In genomic region chr1:229254910-229255541, GRCh38 we compare ENCODE assay signal across 8 cellular contexts. TPM values are rescaled to one million over a fixed set of nuclear protein-coding genes. Genes with fewer than 3 reads are reported as not detected.
DNase-seq lines count a peak whose midpoint lies in the region; ATAC-seq and TF ChIP-seq lines count a peak whose summit lies in the region.

No MANE protein-coding gene starts in this region.

- in situ Hi-C loops in G401 (cut with HindIII; ENCODE audit: low sequenced_read_pairs) = loop anchor here (25.0 kb wide), 1 partner anchor 207 kb away; no protein-coding TSS in a partner anchor

- no peaks in the 10 kb centered on the region for H3K36me3 ChIP-seq in A673 (ENCODE audit: insufficient read depth, low read length, poor library complexity, severe bottlenecking)

- peaks cover 7% of the 10 kb centered on the region for H3K4me1 ChIP-seq in A673 (ENCODE audit: insufficient read depth, low read length, poor library complexity, severe bottlenecking)

- CTCF ChIA-PET in A673 (lab: Charles Lee) = interaction anchor here (0.6 to 0.9 kb wide), 5 partner anchors 25 to 1052 kb away, joined by 3 to 5 read pairs (median 4); no protein-coding TSS in a partner anchor

- no peaks in the 10 kb centered on the region for H3K27me3 ChIP-seq in A673 (replicated peaks; ENCODE audit: insufficient read depth, low read depth, low read length, poor library complexity)

- no peak for ATAC-seq in HG03378 (IDR thresholded peaks at IDR 0.05; ENCODE audit: unreplicated experiment)

- DNase-seq in A673 (ENCODE audit: low spot score) (peak; percentile 47), G401 (ENCODE audit: low spot score) (peak; percentile 25), NCI-H774 (lab: John Stamatoyannopoulos, UW) (peak; percentile 44), choroid plexus epithelial cell (ENCODE audit: low read depth) (peak; percentile 54), retinal pigment epithelial cell (ENCODE audit: low read depth) (no peak)
- no peak for DNase-seq in effector CD8-positive, alpha-beta T cell (lab: John Stamatoyannopoulos, UW)
- no peak for DNase-seq in activated effector memory CD4-positive, alpha-beta T cell treated with anti-CD3 and anti-CD28 coated beads, Interleukin-2, amount 50 U/mL, for 16 hours

- TF ChIP-seq CTCF in A673 (conservative IDR thresholded peaks at IDR 0.05; ENCODE audit: low read depth, low read length) = peak; percentile 48
- TF ChIP-seq CTCF in choroid plexus epithelial cell (conservative IDR thresholded peaks at IDR 0.05; ENCODE audit: low read depth, low read length) = peak; percentile 54
- TF ChIP-seq CTCF in retinal pigment epithelial cell (conservative IDR thresholded peaks at IDR 0.05; ENCODE audit: low read depth, low read length) = peak; percentile 21

- intact Hi-C loops in A673 (cut with micrococcal nuclease; ENCODE audit: unreplicated experiment) = loop anchor here (1.0 to 5.0 kb wide), 3 partner anchors 591 to 1327 kb away; no protein-coding TSS in a partner anchor

- H3K9me3 ChIP-seq in A673 (ENCODE audit: low read depth, low read length, poor library complexity, severe bottlenecking) = no peaks in the 10 kb centered on the region

- no peak overlapping the region for H3K27ac ChIP-seq in A673 (ENCODE audit: low read depth, low read length, poor library complexity, severe bottlenecking)

- BruUV-seq in A673 (replicated peaks; lab: Mats Ljungman, UMichigan) = no TSS peak

- POLR2A ChIA-PET in A673 (lab: Charles Lee; ENCODE audit: low non-redundant PET) = interaction anchor here (0.6 kb wide), 1 partner anchor 592 kb away, joined by 3 read pairs; no protein-coding TSS in a partner anchor

- H3K4me3 ChIP-seq in A673 (ENCODE audit: low read depth, low read length, poor library complexity, severe bottlenecking) (no peak overlapping the region), choroid plexus epithelial cell (ENCODE audit: low read depth, low read length) (no peak overlapping the region), retinal pigment epithelial cell (ENCODE audit: low read length) (no peak overlapping the region)

RNA-seq across cellular contexts. Expression of gene RAB4A, which starts 15.9 kb away (rescaled TPM):
- 46.5 and 51.6 TPM in 2 replicates for total RNA-seq in A673 (2021)
- 78.3 and 99.2 TPM in 2 replicates for total RNA-seq in G401 (2014; rRNA removed; shearing (Covaris generic))

Comparison
In these comparisons a context has a peak if more than half of its experiments do, and no peak if none do; other contexts are left out.
1. DNase-seq: peak in A673 (single experiment), G401 (single experiment), NCI-H774 (single experiment) and choroid plexus epithelial cell (single experiment); none in retinal pigment epithelial cell (single experiment), effector CD8-positive, alpha-beta T cell (single experiment) and activated effector memory CD4-positive, alpha-beta T cell treated with anti-CD3 and anti-CD28 coated beads, Interleukin-2, amount 50 U/mL, for 16 hours (single experiment).
2. Peak in every context shown above with its lines, with median percentiles within 50 percentile points of each other: CTCF ChIP-seq.